ENCODE assay signal across 1 cellular context in genomic region chr3:3110749-3111361, GRCh38.
TF ChIP-seq lines count a peak whose summit lies in the region.

No MANE protein-coding gene starts in this region.

TF ChIP-seq in GM23338, 12 proteins besides CTCF, POLR2A, EP300 and RAD21 (continued from another document):
- TF ChIP-seq, protein P1, sequence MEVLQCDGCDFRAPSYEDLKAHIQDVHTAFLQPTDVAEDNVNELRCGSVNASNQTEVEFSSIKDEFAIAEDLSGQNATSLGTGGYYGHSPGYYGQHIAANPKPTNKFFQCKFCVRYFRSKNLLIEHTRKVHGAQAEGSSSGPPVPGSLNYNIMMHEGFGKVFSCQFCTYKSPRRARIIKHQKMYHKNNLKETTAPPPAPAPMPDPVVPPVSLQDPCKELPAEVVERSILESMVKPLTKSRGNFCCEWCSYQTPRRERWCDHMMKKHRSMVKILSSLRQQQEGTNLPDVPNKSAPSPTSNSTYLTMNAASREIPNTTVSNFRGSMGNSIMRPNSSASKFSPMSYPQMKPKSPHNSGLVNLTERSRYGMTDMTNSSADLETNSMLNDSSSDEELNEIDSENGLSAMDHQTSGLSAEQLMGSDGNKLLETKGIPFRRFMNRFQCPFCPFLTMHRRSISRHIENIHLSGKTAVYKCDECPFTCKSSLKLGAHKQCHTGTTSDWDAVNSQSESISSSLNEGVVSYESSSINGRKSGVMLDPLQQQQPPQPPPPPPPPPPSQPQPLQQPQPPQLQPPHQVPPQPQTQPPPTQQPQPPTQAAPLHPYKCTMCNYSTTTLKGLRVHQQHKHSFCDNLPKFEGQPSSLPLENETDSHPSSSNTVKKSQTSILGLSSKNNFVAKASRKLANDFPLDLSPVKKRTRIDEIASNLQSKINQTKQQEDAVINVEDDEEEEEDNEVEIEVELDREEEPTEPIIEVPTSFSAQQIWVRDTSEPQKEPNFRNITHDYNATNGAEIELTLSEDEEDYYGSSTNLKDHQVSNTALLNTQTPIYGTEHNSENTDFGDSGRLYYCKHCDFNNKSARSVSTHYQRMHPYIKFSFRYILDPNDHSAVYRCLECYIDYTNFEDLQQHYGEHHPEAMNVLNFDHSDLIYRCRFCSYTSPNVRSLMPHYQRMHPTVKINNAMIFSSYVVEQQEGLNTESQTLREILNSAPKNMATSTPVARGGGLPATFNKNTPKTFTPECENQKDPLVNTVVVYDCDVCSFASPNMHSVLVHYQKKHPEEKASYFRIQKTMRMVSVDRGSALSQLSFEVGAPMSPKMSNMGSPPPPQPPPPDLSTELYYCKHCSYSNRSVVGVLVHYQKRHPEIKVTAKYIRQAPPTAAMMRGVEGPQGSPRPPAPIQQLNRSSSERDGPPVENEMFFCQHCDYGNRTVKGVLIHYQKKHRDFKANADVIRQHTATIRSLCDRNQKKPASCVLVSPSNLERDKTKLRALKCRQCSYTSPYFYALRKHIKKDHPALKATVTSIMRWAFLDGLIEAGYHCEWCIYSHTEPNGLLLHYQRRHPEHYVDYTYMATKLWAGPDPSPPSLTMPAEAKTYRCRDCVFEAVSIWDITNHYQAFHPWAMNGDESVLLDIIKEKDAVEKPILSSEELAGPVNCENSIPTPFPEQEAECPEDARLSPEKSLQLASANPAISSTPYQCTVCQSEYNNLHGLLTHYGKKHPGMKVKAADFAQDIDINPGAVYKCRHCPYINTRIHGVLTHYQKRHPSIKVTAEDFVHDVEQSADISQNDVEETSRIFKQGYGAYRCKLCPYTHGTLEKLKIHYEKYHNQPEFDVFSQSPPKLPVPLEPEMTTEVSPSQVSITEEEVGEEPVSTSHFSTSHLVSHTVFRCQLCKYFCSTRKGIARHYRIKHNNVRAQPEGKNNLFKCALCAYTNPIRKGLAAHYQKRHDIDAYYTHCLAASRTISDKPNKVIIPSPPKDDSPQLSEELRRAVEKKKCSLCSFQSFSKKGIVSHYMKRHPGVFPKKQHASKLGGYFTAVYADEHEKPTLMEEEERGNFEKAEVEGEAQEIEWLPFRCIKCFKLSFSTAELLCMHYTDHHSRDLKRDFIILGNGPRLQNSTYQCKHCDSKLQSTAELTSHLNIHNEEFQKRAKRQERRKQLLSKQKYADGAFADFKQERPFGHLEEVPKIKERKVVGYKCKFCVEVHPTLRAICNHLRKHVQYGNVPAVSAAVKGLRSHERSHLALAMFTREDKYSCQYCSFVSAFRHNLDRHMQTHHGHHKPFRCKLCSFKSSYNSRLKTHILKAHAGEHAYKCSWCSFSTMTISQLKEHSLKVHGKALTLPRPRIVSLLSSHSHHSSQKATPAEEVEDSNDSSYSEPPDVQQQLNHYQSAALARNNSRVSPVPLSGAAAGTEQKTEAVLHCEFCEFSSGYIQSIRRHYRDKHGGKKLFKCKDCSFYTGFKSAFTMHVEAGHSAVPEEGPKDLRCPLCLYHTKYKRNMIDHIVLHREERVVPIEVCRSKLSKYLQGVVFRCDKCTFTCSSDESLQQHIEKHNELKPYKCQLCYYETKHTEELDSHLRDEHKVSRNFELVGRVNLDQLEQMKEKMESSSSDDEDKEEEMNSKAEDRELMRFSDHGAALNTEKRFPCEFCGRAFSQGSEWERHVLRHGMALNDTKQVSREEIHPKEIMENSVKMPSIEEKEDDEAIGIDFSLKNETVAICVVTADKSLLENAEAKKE (CRISPR knock-in tag; IDR thresholded peaks at IDR 0.05) = no peak
- no peak for TF ChIP-seq REST (IDR thresholded peaks at IDR 0.05; ENCODE audit: unreplicated experiment)
- TF ChIP-seq ZNF331 (CRISPR knock-in tag; IDR thresholded peaks at IDR 0.05; ENCODE audit: low read depth) = no peak
- no peak for TF ChIP-seq EZH2 (IDR thresholded peaks at IDR 0.05; ENCODE audit: low read depth, unreplicated experiment)
- TF ChIP-seq POLR2AphosphoS5 (IDR thresholded peaks at IDR 0.05; ENCODE audit: low read depth) = no peak
- TF ChIP-seq ZNF114 (CRISPR knock-in tag; IDR thresholded peaks at IDR 0.05) = no peak
